In the genomic region with DNA sequence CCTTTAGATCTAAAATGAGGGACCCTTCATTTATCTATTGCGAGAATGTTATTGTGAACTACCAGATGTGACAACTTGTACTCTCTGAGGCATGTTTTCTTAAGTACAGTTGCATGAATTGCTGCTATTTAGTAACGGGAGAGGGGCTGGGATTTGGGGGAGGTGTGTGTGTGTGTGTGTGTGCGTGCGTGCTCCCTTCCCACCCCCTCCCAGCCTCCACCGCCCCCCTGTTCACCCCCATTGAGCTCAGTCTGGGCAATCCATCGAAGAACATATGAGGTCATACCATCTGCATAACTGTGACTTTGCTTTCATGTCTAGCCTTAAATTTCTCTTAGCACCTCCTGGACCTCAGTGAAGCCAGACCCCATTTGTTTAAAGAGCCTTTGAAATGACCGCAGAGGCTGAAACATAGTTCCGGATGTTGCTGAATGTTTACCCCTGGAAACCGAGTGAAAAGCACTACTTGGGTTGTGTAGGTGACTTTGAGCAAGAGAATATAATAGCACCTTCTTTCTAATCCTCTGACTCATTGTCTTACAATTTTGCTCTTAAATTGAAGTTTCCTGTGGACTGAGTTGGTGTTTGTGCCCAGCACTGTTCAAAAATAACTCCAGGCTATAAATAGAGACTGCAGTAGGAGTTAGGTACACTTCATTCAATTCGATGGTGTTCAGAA, we compare ENCODE assay signal across 9 cellular contexts.
DNase-seq lines count a peak whose midpoint lies in the region; ATAC-seq and TF ChIP-seq lines count a peak whose summit lies in the region.
"Had no signal": no experiment of that assay in that cellular context is flagged by ENCODE, and none has a peak within 500 bp of the region (broad histone marks: within the 10 kb centered on the region; RNA-seq: fewer than 3 reads in every experiment).

No MANE protein-coding gene starts in this region.

- DNase-seq in SJSA1 (ENCODE audit: low read depth in 1 of 2, low spot score in 2 of 2): peak; percentile 88 to 96
- DNase-seq in fibroblast of pulmonary artery (ENCODE audit: low read depth): peak; percentile 69
- no peak for DNase-seq in progenitor cell of endocrine pancreas (ENCODE audit: low spot score, unreplicated experiment)
- DNase-seq in activated CD4-positive, alpha-beta T cell treated with anti-CD3 and anti-CD28 coated beads, Interleukin-2, amount 10 ng/mL, durations not matched to agents 24 days and 14 days: no peak
- no peak for DNase-seq in activated CD4-positive, alpha-beta T cell treated with anti-CD3 and anti-CD28 coated beads, Interleukin-2, amount 10 ng/mL, durations not matched to agents 7 days and 5 days
- DNase-seq in omental fat pad (ENCODE audit: low spot score): no peak
- no peak for DNase-seq in epidermal melanocyte (ENCODE audit: insufficient read length, low spot score)

- no peaks in the 10 kb centered on the region for H3K9me3 ChIP-seq in SJSA1 (replicated peaks)
- H3K9me3 ChIP-seq: HAP-1 had no signal

- H3K36me3 ChIP-seq in SJSA1: peaks cover 55% of the 10 kb centered on the region

- H3K27ac ChIP-seq in C4-2B (peak overlapping the region; percentile 28; the same call in 1 of the 2 replicates), SJSA1 (peak overlapping the region; percentile 90)

- intact Hi-C loops in activated CD4-positive, alpha-beta T cell treated with anti-CD3 and anti-CD28 coated beads, Interleukin-2, amount 10 ng/mL, durations not matched to agents 24 days and 14 days (cut with micrococcal nuclease): no loop called here

- POLR2A ChIA-PET in activated CD4-positive, alpha-beta T cell treated with anti-CD3 and anti-CD28 coated beads, Interleukin-2, amount 10 ng/mL, durations not matched to agents 7 days and 5 days (lab: Charles Lee): no interaction called here

- H3K27me3 Mint-ChIP-seq in progenitor cell of endocrine pancreas: no peaks in the 10 kb centered on the region
- no peaks in the 10 kb centered on the region for H3K27me3 Mint-ChIP-seq in activated CD4-positive, alpha-beta T cell treated with anti-CD3 and anti-CD28 coated beads, Interleukin-2, amount 10 ng/mL, durations not matched to agents 24 days and 14 days
- H3K27me3 Mint-ChIP-seq in activated CD4-positive, alpha-beta T cell treated with anti-CD3 and anti-CD28 coated beads, Interleukin-2, amount 10 ng/mL, durations not matched to agents 7 days and 5 days: no peaks in the 10 kb centered on the region

- peaks cover 38% of the 10 kb centered on the region for H3K4me1 ChIP-seq in SJSA1 (replicated peaks)

- H3K36me3 Mint-ChIP-seq in progenitor cell of endocrine pancreas (ENCODE audit: insufficient read depth): peaks cover 30% of the 10 kb centered on the region
- peaks cover 31% of the 10 kb centered on the region for H3K36me3 Mint-ChIP-seq in activated CD4-positive, alpha-beta T cell treated with anti-CD3 and anti-CD28 coated beads, Interleukin-2, amount 10 ng/mL, durations not matched to agents 24 days and 14 days (ENCODE audit: low read depth)
- peaks cover 30% of the 10 kb centered on the region for H3K36me3 Mint-ChIP-seq in activated CD4-positive, alpha-beta T cell treated with anti-CD3 and anti-CD28 coated beads, Interleukin-2, amount 10 ng/mL, durations not matched to agents 7 days and 5 days (ENCODE audit: low read depth)

- H3K27me3 ChIP-seq in SJSA1 (replicated peaks): no peaks in the 10 kb centered on the region

- H3K4me1 Mint-ChIP-seq in progenitor cell of endocrine pancreas (ENCODE audit: low read depth): peaks cover 7% of the 10 kb centered on the region
- H3K4me1 Mint-ChIP-seq in activated CD4-positive, alpha-beta T cell treated with anti-CD3 and anti-CD28 coated beads, Interleukin-2, amount 10 ng/mL, durations not matched to agents 24 days and 14 days: no peaks in the 10 kb centered on the region
- H3K4me1 Mint-ChIP-seq in activated CD4-positive, alpha-beta T cell treated with anti-CD3 and anti-CD28 coated beads, Interleukin-2, amount 10 ng/mL, durations not matched to agents 7 days and 5 days: peaks cover 2% of the 10 kb centered on the region

- TF ChIP-seq CTCF in C4-2B (conservative IDR thresholded peaks at IDR 0.05): no peak
- TF ChIP-seq CTCF in fibroblast of pulmonary artery (IDR thresholded peaks at IDR 0.05; ENCODE audit: low read length, missing control alignments): no peak
- TF ChIP-seq CTCF in progenitor cell of endocrine pancreas (IDR thresholded peaks at IDR 0.05; ENCODE audit: unreplicated experiment): no peak
- TF ChIP-seq CTCF in omental fat pad (IDR thresholded peaks at IDR 0.05): no peak

- no peak for ATAC-seq in omental fat pad (ENCODE audit: low FRiP score)

- H3K4me3 Mint-ChIP-seq in progenitor cell of endocrine pancreas (ENCODE audit: low read depth): no peak overlapping the region
- no peak overlapping the region for H3K4me3 Mint-ChIP-seq in activated CD4-positive, alpha-beta T cell treated with anti-CD3 and anti-CD28 coated beads, Interleukin-2, amount 10 ng/mL, durations not matched to agents 24 days and 14 days
- H3K4me3 Mint-ChIP-seq in activated CD4-positive, alpha-beta T cell treated with anti-CD3 and anti-CD28 coated beads, Interleukin-2, amount 10 ng/mL, durations not matched to agents 7 days and 5 days: no peak overlapping the region

- peak overlapping the region; percentile 78 for H3K27ac Mint-ChIP-seq in progenitor cell of endocrine pancreas
- no peak overlapping the region for H3K27ac Mint-ChIP-seq in activated CD4-positive, alpha-beta T cell treated with anti-CD3 and anti-CD28 coated beads, Interleukin-2, amount 10 ng/mL, durations not matched to agents 24 days and 14 days
- no peak overlapping the region for H3K27ac Mint-ChIP-seq in activated CD4-positive, alpha-beta T cell treated with anti-CD3 and anti-CD28 coated beads, Interleukin-2, amount 10 ng/mL, durations not matched to agents 7 days and 5 days

- no peak overlapping the region for H3K4me3 ChIP-seq in SJSA1
- H3K4me3 ChIP-seq in fibroblast of pulmonary artery (replicated peaks; ENCODE audit: low read depth, low read length): no peak overlapping the region
- H3K4me3 ChIP-seq: HAP-1 had no signal

- H3K9me3 Mint-ChIP-seq in progenitor cell of endocrine pancreas (ENCODE audit: low read depth): no peaks in the 10 kb centered on the region
- no peaks in the 10 kb centered on the region for H3K9me3 Mint-ChIP-seq in activated CD4-positive, alpha-beta T cell treated with anti-CD3 and anti-CD28 coated beads, Interleukin-2, amount 10 ng/mL, durations not matched to agents 24 days and 14 days
- H3K9me3 Mint-ChIP-seq in activated CD4-positive, alpha-beta T cell treated with anti-CD3 and anti-CD28 coated beads, Interleukin-2, amount 10 ng/mL, durations not matched to agents 7 days and 5 days: no peaks in the 10 kb centered on the region

- CTCF ChIA-PET in activated CD4-positive, alpha-beta T cell treated with anti-CD3 and anti-CD28 coated beads, Interleukin-2, amount 10 ng/mL, durations not matched to agents 7 days and 5 days (lab: Charles Lee): no interaction called here

Comparison
In these comparisons a context has a peak if more than half of its experiments do, and no peak if none do; other contexts are left out.
1. DNase-seq: peak in SJSA1 (2 of 2) and fibroblast of pulmonary artery (single experiment); none in progenitor cell of endocrine pancreas (single experiment), activated CD4-positive, alpha-beta T cell treated with anti-CD3 and anti-CD28 coated beads, Interleukin-2, amount 10 ng/mL, durations not matched to agents 24 days and 14 days (single experiment), activated CD4-positive, alpha-beta T cell treated with anti-CD3 and anti-CD28 coated beads, Interleukin-2, amount 10 ng/mL, durations not matched to agents 7 days and 5 days (single experiment), omental fat pad (single experiment) and epidermal melanocyte (single experiment).